ENCODE assay signal across 10 cellular contexts in the genomic region with DNA sequence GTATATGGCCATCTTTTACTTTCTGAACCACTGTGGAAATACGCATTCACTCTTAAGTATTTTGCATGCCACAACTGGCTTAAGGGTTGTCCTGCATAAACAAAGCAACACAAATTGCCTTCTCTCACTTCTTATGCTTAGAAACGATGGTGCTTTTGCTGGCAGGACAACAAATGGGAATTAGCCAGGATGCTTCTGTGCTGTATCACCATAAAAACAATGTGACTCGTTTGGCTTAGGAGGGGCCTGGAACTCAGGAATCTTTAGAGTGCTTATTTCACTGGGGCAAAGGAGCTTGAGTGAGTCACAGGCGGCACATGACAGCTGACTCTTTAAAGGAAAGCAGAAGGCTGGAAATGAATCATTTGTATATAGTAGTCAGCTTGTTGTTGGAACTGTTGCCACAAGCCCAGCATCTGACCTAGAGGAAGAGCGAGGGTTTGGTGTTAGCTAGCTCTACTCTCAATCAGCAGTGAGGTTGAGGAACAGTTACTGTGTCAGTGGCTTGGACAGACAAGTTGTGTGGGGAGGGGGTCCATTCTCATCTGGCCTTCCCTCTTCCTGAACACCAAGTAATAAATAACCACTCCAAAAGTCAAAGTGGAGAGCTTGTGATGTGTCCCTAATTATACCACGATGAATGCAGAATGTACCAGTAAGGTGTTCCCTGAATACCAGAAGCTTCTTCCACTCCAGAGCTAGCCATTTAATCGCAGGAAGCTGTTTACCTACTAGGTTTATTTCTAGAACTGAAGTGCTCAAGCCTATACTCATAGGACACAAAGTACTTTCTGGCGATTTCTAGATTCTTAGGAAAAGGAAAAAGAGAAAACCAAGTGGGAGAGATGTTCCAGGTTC.
DNase-seq lines count a peak whose midpoint lies in the region; ATAC-seq and TF ChIP-seq lines count a peak whose summit lies in the region.
"Had no signal": no experiment of that assay in that cellular context is flagged by ENCODE, and none has a peak within 500 bp of the region (broad histone marks: within the 10 kb centered on the region; RNA-seq: fewer than 3 reads in every experiment).

No MANE protein-coding gene starts in this region.

- peaks cover 4% of the 10 kb centered on the region for H3K36me3 ChIP-seq in thoracic aorta

- H3K27ac Mint-ChIP-seq in mesothelial cell of epicardium, result peak overlapping the region; percentile 52
- H3K27ac Mint-ChIP-seq: activated B cell treated with CpG ODN at 0.5 μM for 24 hours had no signal

- H3K27ac ChIP-seq in thoracic aorta, result peak overlapping the region; percentile 82 to 87
- H3K27ac ChIP-seq: 22Rv1 had no signal

- peak; percentile 100 for ATAC-seq in thoracic aorta (ENCODE audit: insufficient number of reproducible peaks, low FRiP score, low read depth)
- no peak for ATAC-seq in HG03139 (IDR thresholded peaks at IDR 0.05; ENCODE audit: unreplicated experiment)

- no peaks in the 10 kb centered on the region for H3K9me3 ChIP-seq in thoracic aorta

- H3K9me3 Mint-ChIP-seq in mesothelial cell of epicardium, result no peaks in the 10 kb centered on the region
- H3K9me3 Mint-ChIP-seq: activated B cell treated with CpG ODN at 0.5 μM for 24 hours had no signal

- no peaks in the 10 kb centered on the region for H3K27me3 ChIP-seq in thoracic aorta (replicated peaks; ENCODE audit: insufficient read depth)

- peak; percentile 8 for DNase-seq in DMS153 (lab: John Stamatoyannopoulos, UW)
- no peak for DNase-seq in DMS153 treated with DMSO at 0.1 percent for 48 hours (lab: John Stamatoyannopoulos, UW; ENCODE audit: unreplicated experiment)
- DNase-seq in SW 1271 (lab: John Stamatoyannopoulos, UW), result peak; percentile 86 to 96
- peak; percentile 67 for DNase-seq in epidermal melanocyte (ENCODE audit: insufficient read length, low spot score)
- no peak for DNase-seq in mesothelial cell of epicardium (ENCODE audit: low spot score in 2 of 2, unreplicated experiment in 2 of 2)
- peak; percentile 93 for DNase-seq in thoracic aorta (ENCODE audit: low spot score)
- DNase-seq in NCI-H2196 treated with DMSO at 0.1 percent for 48 hours (lab: John Stamatoyannopoulos, UW; ENCODE audit: unreplicated experiment), result no peak
- DNase-seq: activated B cell treated with CpG ODN at 0.5 μM for 24 hours had no signal

- H3K4me1 ChIP-seq in thoracic aorta (ENCODE audit: control insufficient read depth in 1 of 2, low read depth in 2 of 2), result peaks cover 34 to 52% of the 10 kb centered on the region in 2 donors

- peak overlapping the region; percentile 43 for H3K4me3 ChIP-seq in thoracic aorta

- H3K36me3 Mint-ChIP-seq in mesothelial cell of epicardium, result peaks cover 5% of the 10 kb centered on the region

- no peak for TF ChIP-seq CTCF in mesothelial cell of epicardium (IDR thresholded peaks at IDR 0.05; ENCODE audit: unreplicated experiment)
- no peak for TF ChIP-seq CTCF in thoracic aorta (IDR thresholded peaks at IDR 0.05)

- peaks cover 8% of the 10 kb centered on the region for H3K4me1 Mint-ChIP-seq in mesothelial cell of epicardium

- no peak overlapping the region for H3K4me3 Mint-ChIP-seq in mesothelial cell of epicardium
- H3K4me3 Mint-ChIP-seq: activated B cell treated with CpG ODN at 0.5 μM for 24 hours had no signal

- H3K27me3 Mint-ChIP-seq in mesothelial cell of epicardium (ENCODE audit: low read depth), result peaks cover 2% of the 10 kb centered on the region
- H3K27me3 Mint-ChIP-seq: activated B cell treated with CpG ODN at 0.5 μM for 24 hours had no signal

Comparison
In these comparisons a context has a peak if more than half of its experiments do, and no peak if none do; other contexts are left out.
1. DNase-seq: peak in DMS153 (single experiment), SW 1271 (2 of 2), epidermal melanocyte (single experiment) and thoracic aorta (single experiment); none in DMS153 treated with DMSO at 0.1 percent for 48 hours (single experiment), mesothelial cell of epicardium (0 of 2) and NCI-H2196 treated with DMSO at 0.1 percent for 48 hours (single experiment).